ENCODE assay signal across 2 cellular contexts in the genomic region with DNA sequence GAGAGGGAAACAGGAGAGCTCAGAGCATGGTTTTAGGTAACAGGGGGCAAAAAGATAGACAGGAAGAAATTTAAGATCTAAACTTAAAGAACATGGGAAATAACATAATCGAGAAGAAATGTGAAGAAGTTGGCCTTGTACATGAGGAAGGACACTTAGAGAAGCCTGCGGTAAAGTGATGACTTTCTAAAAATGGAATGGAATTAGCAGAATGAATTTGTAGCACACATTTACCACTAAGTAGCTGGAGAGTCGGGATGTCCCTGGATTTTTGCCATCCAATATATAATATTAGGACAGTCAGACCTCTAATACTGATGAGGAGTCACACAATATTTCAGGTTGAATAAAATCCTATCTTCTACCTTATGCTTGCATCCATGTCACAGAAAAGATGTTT.
TF ChIP-seq lines count a peak whose summit lies in the region.

No MANE protein-coding gene starts in this region.

TF ChIP-seq in SK-N-SH, 30 proteins besides CTCF, POLR2A, EP300 and RAD21 (continued from another document):
- TF ChIP-seq IRF3 (IDR thresholded peaks at IDR 0.05; ENCODE audit: low read depth, low read length) (no peak), USF1 (IDR thresholded peaks at IDR 0.05; ENCODE audit: borderline replicate concordance, low read depth) (no peak), YY1 (IDR thresholded peaks at IDR 0.05; ENCODE audit: low read depth) (no peak), PBX3 (IDR thresholded peaks at IDR 0.05) (no peak), MXI1 (IDR thresholded peaks at IDR 0.05; ENCODE audit: low read depth, low read length) (no peak), GATA2 (CRISPR knock-in tag; IDR thresholded peaks at IDR 0.05) (no peak), TEAD4 (IDR thresholded peaks at IDR 0.05; ENCODE audit: borderline replicate concordance, insufficient read depth) (no peak), TCF12 (IDR thresholded peaks at IDR 0.05) (no peak)
- TF ChIP-seq, protein P1, sequence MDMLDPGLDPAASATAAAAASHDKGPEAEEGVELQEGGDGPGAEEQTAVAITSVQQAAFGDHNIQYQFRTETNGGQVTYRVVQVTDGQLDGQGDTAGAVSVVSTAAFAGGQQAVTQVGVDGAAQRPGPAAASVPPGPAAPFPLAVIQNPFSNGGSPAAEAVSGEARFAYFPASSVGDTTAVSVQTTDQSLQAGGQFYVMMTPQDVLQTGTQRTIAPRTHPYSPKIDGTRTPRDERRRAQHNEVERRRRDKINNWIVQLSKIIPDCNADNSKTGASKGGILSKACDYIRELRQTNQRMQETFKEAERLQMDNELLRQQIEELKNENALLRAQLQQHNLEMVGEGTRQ (IDR thresholded peaks at IDR 0.05; ENCODE audit: borderline replicate concordance, low read depth, low read length) = no peak

TF ChIP-seq in SK-N-SH treated with all-trans-retinoic acid at 6 μM for 48 hours, 23 proteins besides CTCF, POLR2A, EP300 and RAD21 (continued from another document):
- TF ChIP-seq ZC3H10 (CRISPR knock-in tag; IDR thresholded peaks at IDR 0.05) (no peak), GLIS3 (CRISPR knock-in tag; IDR thresholded peaks at IDR 0.05) (no peak)
- TF ChIP-seq, protein P2, sequence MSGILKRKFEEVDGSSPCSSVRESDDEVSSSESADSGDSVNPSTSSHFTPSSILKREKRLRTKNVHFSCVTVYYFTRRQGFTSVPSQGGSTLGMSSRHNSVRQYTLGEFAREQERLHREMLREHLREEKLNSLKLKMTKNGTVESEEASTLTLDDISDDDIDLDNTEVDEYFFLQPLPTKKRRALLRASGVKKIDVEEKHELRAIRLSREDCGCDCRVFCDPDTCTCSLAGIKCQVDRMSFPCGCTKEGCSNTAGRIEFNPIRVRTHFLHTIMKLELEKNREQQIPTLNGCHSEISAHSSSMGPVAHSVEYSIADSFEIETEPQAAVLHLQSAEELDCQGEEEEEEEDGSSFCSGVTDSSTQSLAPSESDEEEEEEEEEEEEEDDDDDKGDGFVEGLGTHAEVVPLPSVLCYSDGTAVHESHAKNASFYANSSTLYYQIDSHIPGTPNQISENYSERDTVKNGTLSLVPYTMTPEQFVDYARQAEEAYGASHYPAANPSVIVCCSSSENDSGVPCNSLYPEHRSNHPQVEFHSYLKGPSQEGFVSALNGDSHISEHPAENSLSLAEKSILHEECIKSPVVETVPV (CRISPR knock-in tag; IDR thresholded peaks at IDR 0.05) = no peak
